In genomic region chr3:25246921-25247320, GRCh38 we compare ENCODE assay signal across 20 cellular contexts.
A peak's percentile ranks its signal among the peaks of the same experiment; 100 is the strongest.
DNase-seq lines count a peak whose midpoint lies in the region; ATAC-seq lines count a peak whose summit lies in the region.
"Had no signal": no experiment of that assay in that cellular context is flagged by ENCODE, and none has a peak within 500 bp of the region (broad histone marks: within the 10 kb centered on the region; RNA-seq: fewer than 3 reads in every experiment).

No MANE protein-coding gene starts in this region.

- no peak for ATAC-seq in HG02852 (IDR thresholded peaks at IDR 0.05; ENCODE audit: unreplicated experiment)
- no peak for ATAC-seq in HG03460 (IDR thresholded peaks at IDR 0.05; ENCODE audit: unreplicated experiment)
- ATAC-seq: HCT116 had no signal

- DNase-seq in NCI-H2171 treated with DMSO at 0.1 percent for 48 hours (lab: John Stamatoyannopoulos, UW) (peak; percentile 0), NCI-H2171 (lab: John Stamatoyannopoulos, UW) (no peak), SK-N-DZ (ENCODE audit: low spot score) (peak; percentile 21), islet precursor cell (peak; percentile 67), amygdala (lab: John Stamatoyannopoulos, UW) (no peak)
- no peak for DNase-seq in activated CD4-positive, alpha-beta T cell treated with anti-CD3 and anti-CD28 coated beads, Interleukin-2, amount 50 U/mL, for 4 hours
- DNase-seq: Calu3, DMS153, GOT3, KG1, MG63, NCI-H2029, NCI-H345, NCI-H524 treated with DMSO at 0.1 percent for 48 hours, NCI-H774, RPMI8226, SHP77 treated with DMSO at 0.1 percent for 48 hours had no signal

Comparison
In these comparisons a context has a peak if more than half of its experiments do, and no peak if none do; other contexts are left out.
1. DNase-seq: peak in NCI-H2171 treated with DMSO at 0.1 percent for 48 hours (single experiment), SK-N-DZ (single experiment) and islet precursor cell (single experiment); none in NCI-H2171 (single experiment), activated CD4-positive, alpha-beta T cell treated with anti-CD3 and anti-CD28 coated beads, Interleukin-2, amount 50 U/mL, for 4 hours (0 of 2) and amygdala (0 of 56).